ENCODE assay signal across 27 cellular contexts in genomic region chr2:169439900-169440299, GRCh38.
"Had no signal": no experiment of that assay in that cellular context is flagged by ENCODE, and none has a peak within 500 bp of the region (broad histone marks: within the 10 kb centered on the region; RNA-seq: fewer than 3 reads in every experiment).

No MANE protein-coding gene starts in this region.

- FAIRE-seq: endometrium, islet of Langerhans, keratinocyte had no signal

- H3K27ac Mint-ChIP-seq: dendritic cell treated with granulocyte-macrophage colony-stimulating factor and Interleukin-4, amounts not matched to agents 40 ng/mL and 50 ng/mL, for 4 days; effector memory CD8-positive, alpha-beta T cell; endodermal cell; mesothelial cell of epicardium had no signal

- H3K4me3 ChIP-seq: colonic mucosa, esophagus squamous epithelium, gastrocnemius medialis, heart right ventricle, left lung, lower lobe of right lung, mucosa of descending colon had no signal

- ATAC-seq: effector memory CD8-positive, alpha-beta T cell; esophagus mucosa; gastrocnemius medialis; heart right ventricle; left cardiac atrium; left lung; left ventricle myocardium superior; lower lobe of right lung; mucosa of descending colon had no signal

- H3K4me3 Mint-ChIP-seq: dendritic cell treated with granulocyte-macrophage colony-stimulating factor and Interleukin-4, amounts not matched to agents 40 ng/mL and 50 ng/mL, for 4 days; effector memory CD8-positive, alpha-beta T cell; endodermal cell; mesothelial cell of epicardium had no signal

- H3K27ac ChIP-seq: colonic mucosa, epithelial cell of prostate, esophagus squamous epithelium, gastrocnemius medialis, heart right ventricle, left lung, lower lobe of right lung had no signal

- H3K4me1 ChIP-seq: colonic mucosa, esophagus squamous epithelium, gastrocnemius medialis, heart right ventricle, left lung, lower lobe of right lung had no signal

- H3K27me3 ChIP-seq: colonic mucosa had no signal

- H3K9me3 Mint-ChIP-seq: dendritic cell treated with granulocyte-macrophage colony-stimulating factor and Interleukin-4, amounts not matched to agents 40 ng/mL and 50 ng/mL, for 4 days; effector memory CD8-positive, alpha-beta T cell; endodermal cell had no signal

- H3K36me3 Mint-ChIP-seq: mesothelial cell of epicardium had no signal

- H3K9me3 ChIP-seq: colonic mucosa, esophagus squamous epithelium, gastrocnemius medialis, heart right ventricle, left lung, lower lobe of right lung, mucosa of descending colon had no signal

- DNase-seq: colonic mucosa; cortex of kidney; effector CD8-positive, alpha-beta T cell; effector memory CD8-positive, alpha-beta T cell; endodermal cell; erythroblast; esophagus squamous epithelium; foreskin fibroblast; foreskin melanocyte; gastrocnemius medialis; glutamatergic neuron; head of caudate nucleus; heart right ventricle; hippocampal formation; left cardiac atrium; left lung; left ventricle myocardium superior; lower lobe of right lung; mesenchymal stem cell; mucosa of descending colon had no signal

- H3K36me3 ChIP-seq: colonic mucosa, esophagus squamous epithelium, gastrocnemius medialis, heart right ventricle, left lung, lower lobe of right lung had no signal

- H3K4me1 Mint-ChIP-seq: endodermal cell had no signal
